Comparison of ENCODE assay signal across 1 cellular context in genomic region chr16:89489731-89490385, GRCh38.
TF ChIP-seq lines count a peak whose summit lies in the region.

No MANE protein-coding gene starts in this region.

TF ChIP-seq in H1, 55 proteins besides CTCF, POLR2A, EP300 and RAD21:
- TF ChIP-seq PHF8 (conservative IDR thresholded peaks at IDR 0.05; ENCODE audit: low read depth, low read length) (no peak), SAP30 (IDR thresholded peaks at IDR 0.05; ENCODE audit: insufficient read depth, insufficient replicate concordance, low read length) (no peak), SP1 (IDR thresholded peaks at IDR 0.05; ENCODE audit: low read depth, low read length) (no peak), TEAD4 (IDR thresholded peaks at IDR 0.05; ENCODE audit: low read depth, low read length) (no peak), TCF12 (IDR thresholded peaks at IDR 0.05; ENCODE audit: low read depth, low read length) (no peak), ZNF274 (IDR thresholded peaks at IDR 0.05; ENCODE audit: borderline replicate concordance, extremely low read depth, low read length) (no peak), YY1 (IDR thresholded peaks at IDR 0.05; ENCODE audit: low read depth, low read length) (no peak), E2F6 (IDR thresholded peaks at IDR 0.05) (no peak), CHD2 (IDR thresholded peaks at IDR 0.05; ENCODE audit: low read length) (no peak), CREB1 (IDR thresholded peaks at IDR 0.05) (no peak), SUZ12 (IDR thresholded peaks at IDR 0.05; ENCODE audit: low read length) (no peak), BRCA1 (IDR thresholded peaks at IDR 0.05; ENCODE audit: low read depth, low read length) (no peak), SP4 (IDR thresholded peaks at IDR 0.05; ENCODE audit: low read length) (no peak), SP2 (IDR thresholded peaks at IDR 0.05; ENCODE audit: low read length) (no peak), GABPA (IDR thresholded peaks at IDR 0.05; ENCODE audit: borderline replicate concordance, insufficient read depth, low read length) (no peak), CEBPB (IDR thresholded peaks at IDR 0.05; ENCODE audit: low read depth, low read length) (no peak), RBBP5 (IDR thresholded peaks at IDR 0.05; ENCODE audit: borderline replicate concordance, low read depth, low read length) (no peak), SRF (IDR thresholded peaks at IDR 0.05; ENCODE audit: low read depth, low read length) (no peak)
- TF ChIP-seq, protein P1, sequence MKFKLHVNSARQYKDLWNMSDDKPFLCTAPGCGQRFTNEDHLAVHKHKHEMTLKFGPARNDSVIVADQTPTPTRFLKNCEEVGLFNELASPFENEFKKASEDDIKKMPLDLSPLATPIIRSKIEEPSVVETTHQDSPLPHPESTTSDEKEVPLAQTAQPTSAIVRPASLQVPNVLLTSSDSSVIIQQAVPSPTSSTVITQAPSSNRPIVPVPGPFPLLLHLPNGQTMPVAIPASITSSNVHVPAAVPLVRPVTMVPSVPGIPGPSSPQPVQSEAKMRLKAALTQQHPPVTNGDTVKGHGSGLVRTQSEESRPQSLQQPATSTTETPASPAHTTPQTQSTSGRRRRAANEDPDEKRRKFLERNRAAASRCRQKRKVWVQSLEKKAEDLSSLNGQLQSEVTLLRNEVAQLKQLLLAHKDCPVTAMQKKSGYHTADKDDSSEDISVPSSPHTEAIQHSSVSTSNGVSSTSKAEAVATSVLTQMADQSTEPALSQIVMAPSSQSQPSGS (IDR thresholded peaks at IDR 0.05; ENCODE audit: low read length): no peak
TF ChIP-seq in H1: peak in this region for 0.
